Comparison of ENCODE assay signal across 8 cellular contexts in genomic region chr11:1882265-1883238, GRCh38. TPM values are rescaled to one million over a fixed set of nuclear protein-coding genes. Genes with fewer than 3 reads are reported as not detected.
DNase-seq lines count a peak whose midpoint lies in the region; ATAC-seq and TF ChIP-seq lines count a peak whose summit lies in the region.

No MANE protein-coding gene starts in this region.

- no peak overlapping the region for H3K27ac Mint-ChIP-seq in natural killer cell treated with Interleukin-12 subunit alpha and Interleukin-12 subunit beta and Interleukin-15 and Interleukin-18, amount 100 ng/mL, for 72 hours
- H3K27ac Mint-ChIP-seq in stimulated activated memory B cell treated with anti-CD40 and anti-IgM and Interleukin-4, amounts not matched to agents 10 μg/mL and 1 μg/mL and 100 μg/mL, for 72 hours, result no peak overlapping the region

- peak; percentile 56 for ATAC-seq in HG03159 (IDR thresholded peaks at IDR 0.05; ENCODE audit: unreplicated experiment)
- ATAC-seq in esophagus mucosa, result peak; percentile 80
- peak; percentile 84 to 85 for ATAC-seq in natural killer cell treated with Interleukin-12 subunit alpha and Interleukin-12 subunit beta and Interleukin-15 and Interleukin-18, amount 100 ng/mL, for 72 hours
- peak; percentile 86 for ATAC-seq in stimulated activated memory B cell treated with anti-CD40 and anti-IgM and Interleukin-4, amounts not matched to agents 10 μg/mL and 1 μg/mL and 100 μg/mL, for 72 hours

- DNase-seq in ELF-1 (ENCODE audit: low read depth, low spot score) (peak; percentile 93), activated T-cell treated with anti-CD3 and anti-CD28 coated beads for 4 hours (peak; percentile 67), cerebellar nuclear complex (lab: John Stamatoyannopoulos, UW) (no peak)
- DNase-seq in natural killer cell treated with Interleukin-12 subunit alpha and Interleukin-12 subunit beta and Interleukin-15 and Interleukin-18, amount 100 ng/mL, for 72 hours (ENCODE audit: low spot score), result peak; percentile 79

- H3K4me1 Mint-ChIP-seq in natural killer cell treated with Interleukin-12 subunit alpha and Interleukin-12 subunit beta and Interleukin-15 and Interleukin-18, amount 100 ng/mL, for 72 hours (ENCODE audit: low read depth in 2 of 2), result peaks cover 0 to 6% of the 10 kb centered on the region in 2 donors
- H3K4me1 Mint-ChIP-seq in stimulated activated memory B cell treated with anti-CD40 and anti-IgM and Interleukin-4, amounts not matched to agents 10 μg/mL and 1 μg/mL and 100 μg/mL, for 72 hours, result peaks cover 46% of the 10 kb centered on the region

- H3K9ac ChIP-seq in OCI-LY3 (ENCODE audit: low read length), result no peak overlapping the region

- H3K27me3 Mint-ChIP-seq in natural killer cell treated with Interleukin-12 subunit alpha and Interleukin-12 subunit beta and Interleukin-15 and Interleukin-18, amount 100 ng/mL, for 72 hours, result no peaks in the 10 kb centered on the region
- H3K27me3 Mint-ChIP-seq in stimulated activated memory B cell treated with anti-CD40 and anti-IgM and Interleukin-4, amounts not matched to agents 10 μg/mL and 1 μg/mL and 100 μg/mL, for 72 hours, result no peaks in the 10 kb centered on the region

- H4K20me1 ChIP-seq in OCI-LY3 (ENCODE audit: insufficient read depth, low read length), result peaks cover 89% of the 10 kb centered on the region

- no peak overlapping the region for H3K4me2 ChIP-seq in OCI-LY3 (ENCODE audit: low read length)

- H3K36me3 Mint-ChIP-seq in natural killer cell treated with Interleukin-12 subunit alpha and Interleukin-12 subunit beta and Interleukin-15 and Interleukin-18, amount 100 ng/mL, for 72 hours, result no peaks in the 10 kb centered on the region
- H3K36me3 Mint-ChIP-seq in stimulated activated memory B cell treated with anti-CD40 and anti-IgM and Interleukin-4, amounts not matched to agents 10 μg/mL and 1 μg/mL and 100 μg/mL, for 72 hours, result peaks cover 5% of the 10 kb centered on the region

- no peaks in the 10 kb centered on the region for H3K79me2 ChIP-seq in OCI-LY3 (ENCODE audit: low read length)

- H3K27me3 ChIP-seq in OCI-LY3 (ENCODE audit: low read depth, low read length), result no peaks in the 10 kb centered on the region

- no peak overlapping the region for H3K27ac ChIP-seq in OCI-LY3 (ENCODE audit: low read length)

- H3K4me1 ChIP-seq in OCI-LY3 (ENCODE audit: low read length), result no peaks in the 10 kb centered on the region

- no peak overlapping the region for H2AFZ ChIP-seq in OCI-LY3 (ENCODE audit: low read depth, low read length)

- TF ChIP-seq CTCF in OCI-LY3 (IDR thresholded peaks at IDR 0.05; ENCODE audit: low read depth, low read length), result peak; percentile 73

- H3K9me3 ChIP-seq in OCI-LY3 (ENCODE audit: insufficient read depth, low read length), result no peaks in the 10 kb centered on the region

- H3K4me3 Mint-ChIP-seq in natural killer cell treated with Interleukin-12 subunit alpha and Interleukin-12 subunit beta and Interleukin-15 and Interleukin-18, amount 100 ng/mL, for 72 hours, result no peak overlapping the region
- H3K4me3 Mint-ChIP-seq in stimulated activated memory B cell treated with anti-CD40 and anti-IgM and Interleukin-4, amounts not matched to agents 10 μg/mL and 1 μg/mL and 100 μg/mL, for 72 hours, result no peak overlapping the region

- no peak overlapping the region for H3K4me3 ChIP-seq in OCI-LY3 (ENCODE audit: low read length)

- H3K36me3 ChIP-seq in OCI-LY3 (replicated peaks; ENCODE audit: low read depth, low read length), result peaks cover 46% of the 10 kb centered on the region

- no peaks in the 10 kb centered on the region for H3K9me3 Mint-ChIP-seq in natural killer cell treated with Interleukin-12 subunit alpha and Interleukin-12 subunit beta and Interleukin-15 and Interleukin-18, amount 100 ng/mL, for 72 hours
- no peaks in the 10 kb centered on the region for H3K9me3 Mint-ChIP-seq in stimulated activated memory B cell treated with anti-CD40 and anti-IgM and Interleukin-4, amounts not matched to agents 10 μg/mL and 1 μg/mL and 100 μg/mL, for 72 hours

RNA-seq across cellular contexts. Expression of gene PRR33, which starts 9.1 kb away (rescaled TPM):
- not detected for total RNA-seq in esophagus mucosa
- not detected for total RNA-seq in natural killer cell treated with Interleukin-12 subunit alpha and Interleukin-12 subunit beta and Interleukin-15 and Interleukin-18, amount 100 ng/mL, for 72 hours

RNA-seq across cellular contexts. Expression of gene LSP1, which starts 29.7 kb away (rescaled TPM):
- 18.8 TPM for total RNA-seq in esophagus mucosa
- 100 to 1,000 TPM; 240 to 358 TPM for total RNA-seq in natural killer cell treated with Interleukin-12 subunit alpha and Interleukin-12 subunit beta and Interleukin-15 and Interleukin-18, amount 100 ng/mL, for 72 hours

RNA-seq across cellular contexts. Expression of gene TNNT3, which starts 37.0 kb away (rescaled TPM):
- 0.40 TPM for total RNA-seq in esophagus mucosa
- total RNA-seq in natural killer cell treated with Interleukin-12 subunit alpha and Interleukin-12 subunit beta and Interleukin-15 and Interleukin-18, amount 100 ng/mL, for 72 hours, result under 1 TPM in 1 of 2 donors, not detected in 1; 0.33 TPM

RNA-seq across cellular contexts. Expression of gene TNNI2, which starts 43.8 kb away (rescaled TPM):
- 4.4 TPM for total RNA-seq in esophagus mucosa
- total RNA-seq in natural killer cell treated with Interleukin-12 subunit alpha and Interleukin-12 subunit beta and Interleukin-15 and Interleukin-18, amount 100 ng/mL, for 72 hours, result 1 to 10 TPM in 1 of 2 donors, not detected in 1; 1.4 TPM

RNA-seq across cellular contexts. Expression of gene SYT8, which starts 47.8 kb away (rescaled TPM):
- total RNA-seq in esophagus mucosa, result 22.4 TPM
- not detected for total RNA-seq in natural killer cell treated with Interleukin-12 subunit alpha and Interleukin-12 subunit beta and Interleukin-15 and Interleukin-18, amount 100 ng/mL, for 72 hours

Comparison
In these comparisons a context has a peak if more than half of its experiments do, and no peak if none do; other contexts are left out.
1. DNase-seq: peak in ELF-1 (single experiment), activated T-cell treated with anti-CD3 and anti-CD28 coated beads for 4 hours (single experiment) and natural killer cell treated with Interleukin-12 subunit alpha and Interleukin-12 subunit beta and Interleukin-15 and Interleukin-18, amount 100 ng/mL, for 72 hours (single experiment); none in cerebellar nuclear complex (0 of 2).
2. RNA of gene LSP1, which starts 29.7 kb away (total RNA-seq): 240 to 358 TPM in natural killer cell treated with Interleukin-12 subunit alpha and Interleukin-12 subunit beta and Interleukin-15 and Interleukin-18, amount 100 ng/mL, for 72 hours; 18.8 TPM in esophagus mucosa (single experiment); every median in the first group is over 10 times any median in the second.
3. Peak in every context shown above with its lines, with median percentiles within 50 percentile points of each other: ATAC-seq.